8 cellular contexts compared by ENCODE assay signal in the genomic region with DNA sequence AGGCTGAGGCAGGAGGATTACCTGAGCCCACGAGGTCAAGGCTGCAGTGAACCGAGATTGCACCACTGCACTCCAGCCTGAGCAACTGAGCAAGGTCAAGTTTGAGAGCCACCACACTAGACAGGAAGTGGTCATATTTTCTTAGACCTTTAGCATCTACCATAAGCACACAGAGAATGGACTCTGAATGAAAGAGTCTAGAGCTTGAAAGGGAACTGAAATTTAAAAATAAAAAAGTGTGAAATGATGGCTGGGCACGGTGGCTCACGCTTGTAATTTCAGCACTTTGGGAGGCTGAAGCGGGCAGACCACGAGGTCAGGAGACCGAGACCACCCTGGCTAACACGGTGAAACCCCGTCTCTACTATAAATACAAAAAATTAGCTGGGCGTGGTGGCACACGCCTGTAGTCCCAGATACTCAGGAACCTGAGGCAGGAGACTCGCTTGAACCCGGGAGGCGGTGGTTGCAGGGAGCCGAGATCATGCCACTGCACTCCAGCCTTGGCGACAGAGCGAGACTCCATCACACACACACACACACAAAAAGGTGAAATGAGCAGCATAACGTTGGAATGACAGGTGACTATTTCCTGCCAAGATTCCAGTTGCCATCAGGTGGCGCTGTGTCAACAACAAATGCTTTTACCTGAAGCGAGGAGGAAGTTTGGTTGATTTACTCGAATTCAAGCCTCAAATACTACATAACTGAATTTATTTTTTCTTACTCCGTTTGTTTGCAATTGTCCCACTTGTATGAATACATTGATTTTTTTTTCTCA. TPM values are rescaled to one million over a fixed set of nuclear protein-coding genes. Genes with fewer than 3 reads are reported as not detected.
DNase-seq lines count a peak whose midpoint lies in the region; ATAC-seq and TF ChIP-seq lines count a peak whose summit lies in the region.

No MANE protein-coding gene starts in this region.

- no peaks in the 10 kb centered on the region for H3K36me3 Mint-ChIP-seq in type B pancreatic cell

- no peaks in the 10 kb centered on the region for H3K4me1 ChIP-seq in KMS-11 (ENCODE audit: low read depth, poor library complexity, severe bottlenecking)
- H3K4me1 ChIP-seq in parathyroid adenoma, result no peaks in the 10 kb centered on the region

- no peaks in the 10 kb centered on the region for H3K79me2 ChIP-seq in KMS-11 (ENCODE audit: insufficient read depth, low read depth)
- H3K79me2 ChIP-seq in parathyroid adenoma, result no peaks in the 10 kb centered on the region

- no peaks in the 10 kb centered on the region for H3K9me3 ChIP-seq in parathyroid adenoma (ENCODE audit: control insufficient read depth, low read length)

- peaks cover 13% of the 10 kb centered on the region for H3K4me1 Mint-ChIP-seq in type B pancreatic cell (ENCODE audit: unreplicated experiment)

- H2AFZ ChIP-seq in KMS-11 (ENCODE audit: low read depth), result peak overlapping the region; percentile 72
- H2AFZ ChIP-seq in parathyroid adenoma, result peak overlapping the region; percentile 53

- peak overlapping the region; percentile 71 for H3K4me3 Mint-ChIP-seq in type B pancreatic cell

- TF ChIP-seq CTCF in KMS-11 (conservative IDR thresholded peaks at IDR 0.05; ENCODE audit: low read depth, low read length) (peak; percentile 85), parathyroid adenoma (IDR thresholded peaks at IDR 0.05) (peak; percentile 66), type B pancreatic cell (conservative IDR thresholded peaks at IDR 0.05) (peak; percentile 90)

- H3K27ac Mint-ChIP-seq in type B pancreatic cell, result peak overlapping the region; percentile 84

- ATAC-seq in GM21786 (IDR thresholded peaks at IDR 0.05; ENCODE audit: unreplicated experiment), result peak; percentile 95

- H3K4me2 ChIP-seq in KMS-11 (peak overlapping the region; percentile 34), parathyroid adenoma (ENCODE audit: low read length) (peak overlapping the region; percentile 47)

- H3K27me3 ChIP-seq in KMS-11 (ENCODE audit: insufficient read depth, low read depth) (no peaks in the 10 kb centered on the region), parathyroid adenoma (ENCODE audit: control insufficient read depth, insufficient read depth, low read length) (no peaks in the 10 kb centered on the region)

- no peaks in the 10 kb centered on the region for H3K9me3 Mint-ChIP-seq in type B pancreatic cell

- peak; percentile 60 for DNase-seq in EL
- DNase-seq in SK-N-DZ (ENCODE audit: low spot score), result peak; percentile 46
- DNase-seq in activated naive CD4-positive, alpha-beta T cell treated with anti-CD3 and anti-CD28 coated beads, Interleukin-2, amount 50 U/mL, for 16 hours, result peak; percentile 81
- peak; percentile 41 to 92 (median 78) for DNase-seq in head of caudate nucleus
- DNase-seq in type B pancreatic cell (ENCODE audit: extremely low spot score, unreplicated experiment), result no peak

- H3K9ac ChIP-seq in KMS-11 (no peak overlapping the region), parathyroid adenoma (no peak overlapping the region)

- H3K27me3 Mint-ChIP-seq in type B pancreatic cell, result peaks cover 10% of the 10 kb centered on the region

- H3K27ac ChIP-seq in KMS-11, result no peak overlapping the region
- H3K27ac ChIP-seq in parathyroid adenoma, result no peak overlapping the region

- H3K36me3 ChIP-seq in KMS-11 (ENCODE audit: insufficient read depth), result no peaks in the 10 kb centered on the region
- no peaks in the 10 kb centered on the region for H3K36me3 ChIP-seq in parathyroid adenoma (ENCODE audit: control insufficient read depth, insufficient read depth, low read length)

- intact Hi-C loops in head of caudate nucleus (cut with DNase I), result loop anchor here (5.0 to 10.0 kb wide), 2 partner anchors 225 to 683 kb away; a partner anchor contains a TSS

- H4K20me1 ChIP-seq in KMS-11 (ENCODE audit: insufficient read depth), result no peaks in the 10 kb centered on the region

- H3K4me3 ChIP-seq in KMS-11 (IDR thresholded peaks at IDR 0.05; ENCODE audit: insufficient read depth, low read depth, low read length) (no peak overlapping the region), parathyroid adenoma (ENCODE audit: low read depth, low read length) (peak overlapping the region; percentile 44)

RNA-seq across cellular contexts. Expression of a gene that starts 21.3 kb away (rescaled TPM):
- 30.0 and 30.1 TPM in 2 replicates for polyA plus RNA-seq in SK-N-DZ (2014; cell fraction: cytosol; rRNA removed)
- polyA plus RNA-seq in SK-N-DZ (2014; cell fraction: nucleus; rRNA removed), result 47.7 and 56.8 TPM in 2 replicates
- total RNA-seq in type B pancreatic cell (ENCODE audit: low replicate concordance), result 47.5 and 50.0 TPM in 2 replicates

RNA-seq across cellular contexts. Expression of a gene that starts 30.4 kb away (rescaled TPM):
- 10.0 and 18.5 TPM in 2 replicates for polyA plus RNA-seq in SK-N-DZ (2014; cell fraction: cytosol; rRNA removed)
- polyA plus RNA-seq in SK-N-DZ (2014; cell fraction: nucleus; rRNA removed), result 10.7 and 18.6 TPM in 2 replicates
- total RNA-seq in type B pancreatic cell (ENCODE audit: low replicate concordance), result 12.9 and 15.6 TPM in 2 replicates
